In the genomic region with DNA sequence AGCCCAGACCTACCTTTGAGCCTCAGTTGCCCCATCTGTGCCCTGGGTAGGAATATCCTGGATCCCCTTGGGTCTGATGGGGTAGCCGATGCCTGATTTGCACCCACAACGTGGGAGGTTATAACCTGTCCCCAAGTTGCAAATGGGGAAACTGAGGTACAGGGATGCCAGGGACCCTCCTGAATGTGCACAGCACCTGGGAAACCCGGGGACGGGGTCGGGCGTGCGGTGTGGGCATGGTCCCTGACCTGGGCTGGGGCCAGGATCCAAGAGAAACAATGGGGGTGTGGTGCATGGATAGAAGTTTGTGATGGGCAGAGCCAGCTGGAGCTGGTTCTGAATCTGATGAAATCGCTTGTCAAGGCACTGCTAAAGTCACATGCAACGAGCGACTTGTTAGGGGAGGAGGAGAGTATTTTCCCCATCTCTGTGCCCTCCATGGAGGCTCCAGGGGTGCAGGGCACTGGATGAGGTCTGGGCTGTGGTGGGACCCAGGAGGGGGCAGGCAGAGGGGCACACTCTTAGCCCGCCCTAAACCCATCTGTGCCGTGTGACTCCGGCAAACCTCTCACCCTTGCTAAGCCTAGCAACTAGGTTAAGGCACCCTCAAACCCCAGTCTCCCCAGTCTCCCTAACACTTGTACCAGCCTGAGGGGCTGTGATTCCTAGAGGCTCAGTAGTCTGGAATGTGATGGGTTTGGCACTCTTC, we compare ENCODE assay signal across 7 cellular contexts. TPM values are rescaled to one million over a fixed set of nuclear protein-coding genes. Genes with fewer than 3 reads are reported as not detected.
DNase-seq lines count a peak whose midpoint lies in the region; ATAC-seq, FAIRE-seq and TF ChIP-seq lines count a peak whose summit lies in the region.
"Had no signal": no experiment of that assay in that cellular context is flagged by ENCODE, and none has a peak within 500 bp of the region (broad histone marks: within the 10 kb centered on the region; RNA-seq: fewer than 3 reads in every experiment).

No MANE protein-coding gene starts in this region.

- no peak overlapping the region for H3K27ac Mint-ChIP-seq in activated naive CD8-positive, alpha-beta T cell treated with anti-CD3 and anti-CD28 coated beads for 36 hours

- no peak for ATAC-seq in GM19351 (IDR thresholded peaks at IDR 0.05; ENCODE audit: unreplicated experiment)

- peaks cover 7% of the 10 kb centered on the region for H3K4me1 Mint-ChIP-seq in activated naive CD8-positive, alpha-beta T cell treated with anti-CD3 and anti-CD28 coated beads for 36 hours

- H3K36me3 ChIP-seq in bronchial epithelial cell (ENCODE audit: control insufficient read depth, insufficient read depth, low read length): peaks cover 14% of the 10 kb centered on the region
- H3K36me3 ChIP-seq in osteoblast (ENCODE audit: insufficient read depth, low read length): peaks cover 14% of the 10 kb centered on the region

- H2AFZ ChIP-seq in osteoblast (ENCODE audit: low read length): no peak overlapping the region

- H3K79me2 ChIP-seq in osteoblast (ENCODE audit: insufficient read depth, low read length): peaks cover 12% of the 10 kb centered on the region

- peaks cover 10% of the 10 kb centered on the region for H3K4me1 ChIP-seq in osteoblast (ENCODE audit: insufficient read depth, low read length)

- no peak for DNase-seq in GM12865 (ENCODE audit: low read depth)
- DNase-seq in bronchial epithelial cell (ENCODE audit: low read depth): no peak
- DNase-seq in osteoblast (ENCODE audit: insufficient read length, low spot score, missing footprints): peak; percentile 93
- DNase-seq in activated naive CD8-positive, alpha-beta T cell treated with anti-CD3 and anti-CD28 coated beads for 36 hours: no peak
- DNase-seq in NOMO-1 treated with dmso at 0.1 percent for 144 hours (lab: John Stamatoyannopoulos, UW; ENCODE audit: unreplicated experiment): no peak

- H4K20me1 ChIP-seq in osteoblast (ENCODE audit: insufficient read depth, low read length): no peaks in the 10 kb centered on the region

- no peak overlapping the region for H3K4me3 Mint-ChIP-seq in activated naive CD8-positive, alpha-beta T cell treated with anti-CD3 and anti-CD28 coated beads for 36 hours

- FAIRE-seq in bronchial epithelial cell (lab: Jason Lieb, UNC): no peak

- H3K4me3 ChIP-seq in GM12865 (ENCODE audit: low read depth, low read length) (peak overlapping the region; percentile 44), bronchial epithelial cell (ENCODE audit: low read depth, low read length) (peak overlapping the region; percentile 55), osteoblast (ENCODE audit: insufficient read depth, low read length) (peak overlapping the region; percentile 77)

- peak overlapping the region; percentile 78 for H3K4me2 ChIP-seq in osteoblast (ENCODE audit: insufficient read depth, low read length)

- H3K27ac ChIP-seq in osteoblast (ENCODE audit: low read depth, low read length): no peak overlapping the region

- H3K27me3 ChIP-seq in bronchial epithelial cell (ENCODE audit: control insufficient read depth, insufficient read depth, low read length): no peaks in the 10 kb centered on the region
- no peaks in the 10 kb centered on the region for H3K27me3 ChIP-seq in osteoblast (ENCODE audit: insufficient read depth, low read length)

- no peaks in the 10 kb centered on the region for H3K9me3 Mint-ChIP-seq in activated naive CD8-positive, alpha-beta T cell treated with anti-CD3 and anti-CD28 coated beads for 36 hours

- no peaks in the 10 kb centered on the region for H3K36me3 Mint-ChIP-seq in activated naive CD8-positive, alpha-beta T cell treated with anti-CD3 and anti-CD28 coated beads for 36 hours

- H3K9me3 ChIP-seq in osteoblast (ENCODE audit: low read depth, low read length): no peaks in the 10 kb centered on the region

- peaks cover 78% of the 10 kb centered on the region for H3K27me3 Mint-ChIP-seq in activated naive CD8-positive, alpha-beta T cell treated with anti-CD3 and anti-CD28 coated beads for 36 hours

- TF ChIP-seq CTCF in GM12865 (IDR thresholded peaks at IDR 0.05; ENCODE audit: insufficient read depth, low read depth, low read length, missing control alignments) (no peak), bronchial epithelial cell (IDR thresholded peaks at IDR 0.05; ENCODE audit: insufficient read depth, low read length, severe bottlenecking) (no peak), osteoblast (IDR thresholded peaks at IDR 0.05; ENCODE audit: extremely low read depth, low read depth, low read length) (no peak)

RNA-seq across cellular contexts. Expression of gene GDF15, which starts 0.7 kb away (rescaled TPM):
- total RNA-seq in bronchial epithelial cell: 123 and 166 TPM in 2 replicates
- total RNA-seq in osteoblast: 61.6 and 74.2 TPM in 2 replicates
- not detected for total RNA-seq in activated naive CD8-positive, alpha-beta T cell treated with anti-CD3 and anti-CD28 coated beads for 36 hours

RNA-seq across cellular contexts. Expression of gene LRRC25, which starts 10.7 kb away (rescaled TPM):
- total RNA-seq in bronchial epithelial cell (under 0.01 TPM in 1 of 2 replicates, not detected in the other), osteoblast (0.88 and 1.1 TPM in 2 replicates)
- not detected for total RNA-seq in activated naive CD8-positive, alpha-beta T cell treated with anti-CD3 and anti-CD28 coated beads for 36 hours
- total RNA-seq: HT1080 had no signal

RNA-seq across cellular contexts. Expression of gene SSBP4, which starts 32.5 kb away (rescaled TPM):
- 13.2 and 17.1 TPM in 2 replicates for total RNA-seq in bronchial epithelial cell
- 77.8 and 90.8 TPM in 2 replicates for total RNA-seq in osteoblast
- 100 to 1,000 TPM in 1 of 2 experiments, 10 to 100 TPM in 1; 96.1 to 101 TPM for total RNA-seq in activated naive CD8-positive, alpha-beta T cell treated with anti-CD3 and anti-CD28 coated beads for 36 hours

RNA-seq across cellular contexts. Expression of gene PGPEP1, which starts 46.3 kb away (rescaled TPM):
- total RNA-seq in bronchial epithelial cell (8.2 and 12.6 TPM in 2 replicates), osteoblast (31.1 and 56.3 TPM in 2 replicates)
- 10 to 100 TPM; 15.7 to 17.8 TPM for total RNA-seq in activated naive CD8-positive, alpha-beta T cell treated with anti-CD3 and anti-CD28 coated beads for 36 hours

RNA-seq across cellular contexts. Expression of gene ISYNA1, which starts 51.2 kb away (rescaled TPM):
- total RNA-seq in bronchial epithelial cell: 6.7 and 15.3 TPM in 2 replicates
- 7.7 and 8.0 TPM in 2 replicates for total RNA-seq in osteoblast
- total RNA-seq in activated naive CD8-positive, alpha-beta T cell treated with anti-CD3 and anti-CD28 coated beads for 36 hours: 10 to 100 TPM; 29.6 to 32.7 TPM

Comparison
In these comparisons a context has a peak if more than half of its experiments do, and no peak if none do; other contexts are left out.
1. RNA of gene GDF15, which starts 0.7 kb away (total RNA-seq): 123 to 166 TPM in bronchial epithelial cell and 61.6 to 74.2 TPM in osteoblast; not detected in activated naive CD8-positive, alpha-beta T cell treated with anti-CD3 and anti-CD28 coated beads for 36 hours; every median in the first group is over 10 times any median in the second.
2. Peak in every context shown above with its lines, with median percentiles within 50 percentile points of each other: H3K4me3 ChIP-seq.